Comparison of ENCODE assay signal across 23 cellular contexts in genomic region chr10:1411956-1412355, GRCh38.
"Had no signal": no experiment of that assay in that cellular context is flagged by ENCODE, and none has a peak within 500 bp of the region (broad histone marks: within the 10 kb centered on the region; RNA-seq: fewer than 3 reads in every experiment).

No MANE protein-coding gene starts in this region.

- H3K27ac Mint-ChIP-seq: activated CD4-positive, alpha-beta T cell treated with anti-CD3 and anti-CD28 coated beads, Interleukin-2, amount 10 ng/mL, durations not matched to agents 7 days and 5 days; activated naive CD8-positive, alpha-beta T cell; dendritic cell treated with granulocyte-macrophage colony-stimulating factor and Interleukin-4, amounts not matched to agents 40 ng/mL and 50 ng/mL, for 4 days; effector memory CD8-positive, alpha-beta T cell; natural killer cell treated with Interleukin-12 subunit alpha and Interleukin-12 subunit beta and Interleukin-15 and Interleukin-18, amount 100 ng/mL, for 72 hours had no signal

- ATAC-seq: activated CD4-positive, CD25-positive, alpha-beta regulatory T cell treated with anti-CD3 and anti-CD28 coated beads, Interleukin-2, amount 50 U/mL, for 24 hours; effector memory CD8-positive, alpha-beta T cell; left colon; natural killer cell treated with Interleukin-12 subunit alpha and Interleukin-12 subunit beta and Interleukin-15 and Interleukin-18, amount 100 ng/mL, for 72 hours had no signal

- H3K9me3 Mint-ChIP-seq: activated CD4-positive, alpha-beta T cell treated with anti-CD3 and anti-CD28 coated beads, Interleukin-2, amount 10 ng/mL, durations not matched to agents 7 days and 5 days; dendritic cell treated with granulocyte-macrophage colony-stimulating factor and Interleukin-4, amounts not matched to agents 40 ng/mL and 50 ng/mL, for 4 days; effector memory CD8-positive, alpha-beta T cell; natural killer cell treated with Interleukin-12 subunit alpha and Interleukin-12 subunit beta and Interleukin-15 and Interleukin-18, amount 100 ng/mL, for 72 hours had no signal

- H3K36me3 Mint-ChIP-seq: activated naive CD8-positive, alpha-beta T cell; natural killer cell treated with Interleukin-12 subunit alpha and Interleukin-12 subunit beta and Interleukin-15 and Interleukin-18, amount 100 ng/mL, for 72 hours had no signal

- H3K4me1 ChIP-seq: tibial artery, vagina had no signal

- H3K4me3 ChIP-seq: lung, tibial artery, vagina had no signal

- H3K27ac ChIP-seq: tibial artery, vagina had no signal

- DNase-seq: activated CD4-positive, alpha-beta T cell treated with anti-CD3 and anti-CD28 coated beads, Interleukin-2, amount 10 ng/mL, durations not matched to agents 7 days and 5 days; cerebellar nuclear complex; effector memory CD8-positive, alpha-beta T cell; foreskin fibroblast; glutamatergic neuron; hippocampal formation; left colon; posterior cingulate gyrus; retina; stimulated activated CD4-positive, alpha-beta T cell treated with anti-CD3 and anti-CD28 coated beads, Interleukin-12 subunit alpha, Interleukin-12 subunit beta, amount 100 ng/mL, for 4 hours; stimulated activated CD4-positive, alpha-beta T cell treated with anti-CD3 and anti-CD28 coated beads, Interleukin-1b, Interleukin-23, amount 100 ng/mL, for 48 hours; stimulated activated CD8-positive, alpha-beta memory T cell treated with anti-CD3 and anti-CD28 coated beads, Interleukin-4, amount 100 ng/mL, for 48 hours; stimulated activated naive CD4-positive, alpha-beta T cell; substantia nigra; T-helper 1 cell; T-helper 9 cell had no signal

- H3K36me3 ChIP-seq: tibial artery, vagina had no signal

- H3K4me1 Mint-ChIP-seq: activated CD4-positive, alpha-beta T cell treated with anti-CD3 and anti-CD28 coated beads, Interleukin-2, amount 10 ng/mL, durations not matched to agents 7 days and 5 days had no signal

- H3K9me3 ChIP-seq: tibial artery, vagina had no signal

- H3K4me3 Mint-ChIP-seq: activated CD4-positive, alpha-beta T cell treated with anti-CD3 and anti-CD28 coated beads, Interleukin-2, amount 10 ng/mL, durations not matched to agents 7 days and 5 days; activated naive CD8-positive, alpha-beta T cell; dendritic cell treated with granulocyte-macrophage colony-stimulating factor and Interleukin-4, amounts not matched to agents 40 ng/mL and 50 ng/mL, for 4 days; effector memory CD8-positive, alpha-beta T cell; natural killer cell treated with Interleukin-12 subunit alpha and Interleukin-12 subunit beta and Interleukin-15 and Interleukin-18, amount 100 ng/mL, for 72 hours had no signal

- H3K27me3 ChIP-seq: vagina had no signal
